ENCODE assay signal across 14 cellular contexts in genomic region chr10:10797467-10797866, GRCh38.
DNase-seq lines count a peak whose midpoint lies in the region; ATAC-seq and TF ChIP-seq lines count a peak whose summit lies in the region.
"Had no signal": no experiment of that assay in that cellular context is flagged by ENCODE, and none has a peak within 500 bp of the region (broad histone marks: within the 10 kb centered on the region; RNA-seq: fewer than 3 reads in every experiment).

No MANE protein-coding gene starts in this region.

- no peaks in the 10 kb centered on the region for H3K27me3 ChIP-seq in hepatocyte
- H3K27me3 ChIP-seq in rectal smooth muscle tissue (ENCODE audit: control insufficient read depth, insufficient read depth, low read length) = no peaks in the 10 kb centered on the region

- H3K27me3 Mint-ChIP-seq in T-helper 2 cell treated with Interferon-gamma antibody and Interleukin-4, amounts not matched to agents 5 μg/mL and 100 μg/mL, for 36 hours (ENCODE audit: low read depth) = peaks cover 12% of the 10 kb centered on the region
- H3K27me3 Mint-ChIP-seq in activated naive CD4-positive, alpha-beta T cell treated with anti-CD3 and anti-CD28 coated beads for 36 hours (ENCODE audit: low read depth) = peaks cover 21% of the 10 kb centered on the region

- H3K4me1 ChIP-seq in hepatocyte (ENCODE audit: insufficient read depth) = peaks cover 29% of the 10 kb centered on the region
- peaks cover 20% of the 10 kb centered on the region for H3K4me1 ChIP-seq in rectal smooth muscle tissue (ENCODE audit: control insufficient read depth, insufficient read depth, low read length)

- peak; percentile 58 for DNase-seq in Right ventricle myocardium inferior (ENCODE audit: missing footprints)
- no peak for DNase-seq in cardiac septum (ENCODE audit: low spot score)
- DNase-seq in hepatocyte (ENCODE audit: low spot score) = no peak
- no peak for DNase-seq in NCI-H2029 treated with DMSO at 0.1 percent for 48 hours (lab: John Stamatoyannopoulos, UW)
- no peak for DNase-seq in T-helper 2 cell treated with Interferon-gamma antibody and Interleukin-4, amounts not matched to agents 5 μg/mL and 100 μg/mL, for 36 hours (ENCODE audit: low spot score)
- no peak for DNase-seq in activated naive CD4-positive, alpha-beta T cell treated with anti-CD3 and anti-CD28 coated beads for 36 hours
- DNase-seq: KBM-7; naive thymus-derived CD8-positive, alpha-beta T cell; NCI-H187; T-helper 9 cell had no signal

- ATAC-seq in Right ventricle myocardium inferior (peak; percentile 35), HG03108 (IDR thresholded peaks at IDR 0.05; ENCODE audit: unreplicated experiment) (no peak)
- ATAC-seq: naive thymus-derived CD8-positive, alpha-beta T cell had no signal

- no peaks in the 10 kb centered on the region for H3K9me3 Mint-ChIP-seq in T-helper 2 cell treated with Interferon-gamma antibody and Interleukin-4, amounts not matched to agents 5 μg/mL and 100 μg/mL, for 36 hours
- H3K9me3 Mint-ChIP-seq in activated naive CD4-positive, alpha-beta T cell treated with anti-CD3 and anti-CD28 coated beads for 36 hours = peaks cover 2% of the 10 kb centered on the region
- H3K9me3 Mint-ChIP-seq: activated naive CD4-positive, alpha-beta T cell treated with anti-CD3 and anti-CD28 coated beads, Interleukin-2, amount 50 U/mL, for 24 hours had no signal

- CTCF ChIA-PET in activated naive CD4-positive, alpha-beta T cell treated with anti-CD3 and anti-CD28 coated beads for 36 hours (lab: Charles Lee) = interaction anchor here (0.6 kb wide), 1 partner anchor 60 kb away, joined by 6 read pairs; no protein-coding TSS in a partner anchor

- peak overlapping the region; percentile 82 for H3K27ac ChIP-seq in hepatocyte
- H3K27ac ChIP-seq in rectal smooth muscle tissue (ENCODE audit: low read depth, low read length) = peak overlapping the region; percentile 88
- H3K27ac ChIP-seq: 22Rv1 had no signal

- no peaks in the 10 kb centered on the region for H3K4me1 Mint-ChIP-seq in T-helper 2 cell treated with Interferon-gamma antibody and Interleukin-4, amounts not matched to agents 5 μg/mL and 100 μg/mL, for 36 hours (ENCODE audit: low read depth)
- no peaks in the 10 kb centered on the region for H3K4me1 Mint-ChIP-seq in activated naive CD4-positive, alpha-beta T cell treated with anti-CD3 and anti-CD28 coated beads for 36 hours (ENCODE audit: low read depth)
- H3K4me1 Mint-ChIP-seq: activated naive CD4-positive, alpha-beta T cell treated with anti-CD3 and anti-CD28 coated beads, Interleukin-2, amount 50 U/mL, for 24 hours; naive thymus-derived CD8-positive, alpha-beta T cell had no signal

- TF ChIP-seq CTCF in hepatocyte (IDR thresholded peaks at IDR 0.05; ENCODE audit: poor library complexity) = no peak

- H4K20me1 ChIP-seq in hepatocyte (ENCODE audit: insufficient read depth, poor library complexity, severe bottlenecking) = no peaks in the 10 kb centered on the region

- no peaks in the 10 kb centered on the region for H3K79me2 ChIP-seq in hepatocyte

- intact Hi-C loops in Right ventricle myocardium inferior (cut with DNase I) = loop anchor here (5.0 to 10.0 kb wide), 4 partner anchors 70 to 220 kb away; partner anchors contain the start of gene CELF2
- intact Hi-C loops in cardiac septum (cut with DNase I) = loop anchor here (5.0 to 10.0 kb wide), 2 partner anchors 115 to 217 kb away; partner anchors contain the start of gene CELF2
- intact Hi-C loops in activated naive CD4-positive, alpha-beta T cell treated with anti-CD3 and anti-CD28 coated beads for 36 hours (cut with micrococcal nuclease) = no loop called here

- H2AFZ ChIP-seq in hepatocyte = no peak overlapping the region

- no peak overlapping the region for H3K4me3 Mint-ChIP-seq in T-helper 2 cell treated with Interferon-gamma antibody and Interleukin-4, amounts not matched to agents 5 μg/mL and 100 μg/mL, for 36 hours
- H3K4me3 Mint-ChIP-seq in activated naive CD4-positive, alpha-beta T cell treated with anti-CD3 and anti-CD28 coated beads for 36 hours = no peak overlapping the region
- H3K4me3 Mint-ChIP-seq: activated naive CD4-positive, alpha-beta T cell treated with anti-CD3 and anti-CD28 coated beads, Interleukin-2, amount 50 U/mL, for 24 hours; naive thymus-derived CD8-positive, alpha-beta T cell had no signal

- no peaks in the 10 kb centered on the region for H3K9me3 ChIP-seq in hepatocyte (ENCODE audit: low read depth)

- no peak overlapping the region for H3K9ac ChIP-seq in rectal smooth muscle tissue (ENCODE audit: low read length)

- H3K36me3 Mint-ChIP-seq in T-helper 2 cell treated with Interferon-gamma antibody and Interleukin-4, amounts not matched to agents 5 μg/mL and 100 μg/mL, for 36 hours (ENCODE audit: low read depth) = no peaks in the 10 kb centered on the region
- H3K36me3 Mint-ChIP-seq in activated naive CD4-positive, alpha-beta T cell treated with anti-CD3 and anti-CD28 coated beads for 36 hours (ENCODE audit: low read depth) = no peaks in the 10 kb centered on the region
- H3K36me3 Mint-ChIP-seq: activated naive CD4-positive, alpha-beta T cell treated with anti-CD3 and anti-CD28 coated beads, Interleukin-2, amount 50 U/mL, for 24 hours had no signal

- H3K4me3 ChIP-seq in hepatocyte (no peak overlapping the region), rectal smooth muscle tissue (ENCODE audit: low read length) (peak overlapping the region; percentile 21)

- H3K9me2 ChIP-seq in hepatocyte (replicated peaks; ENCODE audit: insufficient read depth) = no peaks in the 10 kb centered on the region

- H3K27ac Mint-ChIP-seq in T-helper 2 cell treated with Interferon-gamma antibody and Interleukin-4, amounts not matched to agents 5 μg/mL and 100 μg/mL, for 36 hours = no peak overlapping the region
- no peak overlapping the region for H3K27ac Mint-ChIP-seq in activated naive CD4-positive, alpha-beta T cell treated with anti-CD3 and anti-CD28 coated beads for 36 hours
- H3K27ac Mint-ChIP-seq: activated naive CD4-positive, alpha-beta T cell treated with anti-CD3 and anti-CD28 coated beads, Interleukin-2, amount 50 U/mL, for 24 hours had no signal

- 64% methylated on average over 8 of the region's 8 CpGs for WGBS in hepatocyte (ENCODE audit: low lambda C conversion rate, missing lambda C conversion rate)

- H3K36me3 ChIP-seq in hepatocyte (replicated peaks; ENCODE audit: insufficient read depth, low read depth) (no peaks in the 10 kb centered on the region), rectal smooth muscle tissue (ENCODE audit: control insufficient read depth, insufficient read depth, low read length) (no peaks in the 10 kb centered on the region)

- peak overlapping the region; percentile 44 for H3K4me2 ChIP-seq in hepatocyte
